8 cellular contexts compared by ENCODE assay signal in the genomic region with DNA sequence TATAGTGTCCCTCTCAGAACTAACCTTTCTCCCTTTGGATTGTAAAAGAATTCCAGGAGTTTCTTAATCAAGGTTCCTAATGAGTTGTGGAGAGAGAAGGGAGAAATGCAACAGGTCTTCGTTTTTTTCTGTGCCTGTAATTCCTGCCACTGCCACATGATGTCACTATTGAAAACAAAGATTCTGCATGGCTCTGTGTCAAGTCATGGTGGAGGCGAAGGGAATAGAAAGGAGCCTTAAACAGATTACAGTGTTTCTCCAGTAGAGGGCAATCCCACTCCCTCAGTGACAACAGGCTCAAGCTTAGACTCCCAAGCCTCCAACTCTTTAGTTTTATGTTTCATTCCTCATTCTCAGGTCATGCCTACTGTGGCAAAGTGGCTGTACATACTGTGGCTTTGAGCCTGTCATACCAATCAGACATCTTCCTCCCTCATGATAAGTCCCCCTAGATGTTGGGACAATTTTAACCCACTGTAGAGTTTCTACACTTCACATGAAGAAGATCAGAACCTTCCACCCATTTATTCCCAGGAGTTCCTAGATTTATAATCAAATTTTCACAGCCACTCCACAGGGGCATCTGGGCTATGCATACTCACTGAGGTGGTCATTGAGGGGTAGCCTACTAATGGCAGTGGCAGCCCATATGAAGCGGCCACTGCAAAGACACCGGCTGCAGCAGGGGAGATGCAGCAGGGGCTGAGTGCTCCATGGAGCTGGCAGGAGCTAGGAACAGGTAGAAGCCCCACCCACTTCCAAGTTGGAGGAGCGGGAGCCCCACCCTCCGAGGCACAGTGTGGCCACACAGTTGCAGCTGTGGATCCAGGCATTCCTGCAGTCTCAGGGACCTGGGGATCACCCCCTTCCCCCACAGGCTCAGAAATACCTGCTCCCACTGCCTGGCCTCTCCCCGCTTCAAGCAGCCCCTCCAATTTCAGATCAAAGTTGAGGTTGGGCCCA.
DNase-seq lines count a peak whose midpoint lies in the region; ATAC-seq, FAIRE-seq and TF ChIP-seq lines count a peak whose summit lies in the region.

No MANE protein-coding gene starts in this region.

- H4K20me1 ChIP-seq in HepG2 (ENCODE audit: insufficient read depth, low read length) = no peaks in the 10 kb centered on the region

- no peaks in the 10 kb centered on the region for H3K27me3 ChIP-seq in HepG2 (ENCODE audit: control insufficient read depth in 1 of 2, insufficient read depth in 2 of 2, low read length in 2 of 2)

- in situ Hi-C loops in HepG2 (cut with HindIII; ENCODE audit: extremely low pct_ligation_motif_present, low pct_unique_long_range_greater_than_20kb) = no loop called here

- no peak overlapping the region for H2AFZ ChIP-seq in HepG2 (ENCODE audit: low read length)

- no peak overlapping the region for H3K4me3 ChIP-seq in HepG2 (replicated peaks in 1 of 3; ENCODE audit: insufficient read depth in 1 of 3, low read depth in 2 of 3, low read length in 3 of 3)

- H3K27me3 Mint-ChIP-seq in activated CD4-positive, alpha-beta memory T cell treated with anti-CD3 and anti-CD28 coated beads for 36 hours = no peaks in the 10 kb centered on the region

- TF ChIP-seq EP300 in Ishikawa (IDR thresholded peaks at IDR 0.05; ENCODE audit: borderline replicate concordance) (no peak), HepG2 (IDR thresholded peaks at IDR 0.05; ENCODE audit: low read depth in 2 of 2, low read length in 2 of 2) (no peak), HepG2 (CRISPR knock-in tag; IDR thresholded peaks at IDR 0.05; ENCODE audit: borderline replicate concordance) (no peak)

- H3K36me3 Mint-ChIP-seq in activated CD4-positive, alpha-beta memory T cell treated with anti-CD3 and anti-CD28 coated beads for 36 hours = peaks cover 15% of the 10 kb centered on the region

- peaks cover 7% of the 10 kb centered on the region for H3K9me3 ChIP-seq in HepG2 (ENCODE audit: low read length)

- 59% methylated on average over 5 of the region's 7 CpGs for whole genome bisulfite sequencing in HepG2 (ENCODE audit: low lambda C conversion rate)

- H3K36me3 ChIP-seq in HepG2 (replicated peaks in 1 of 2; ENCODE audit: control insufficient read depth in 1 of 2, insufficient read depth in 2 of 2, low read length in 2 of 2) = no peaks in the 10 kb centered on the region

- TF ChIP-seq POLR2A in HepG2 (IDR thresholded peaks at IDR 0.05; ENCODE audit: insufficient read depth in 1 of 2, low read depth in 2 of 2, low read length in 2 of 2) = no peak

- DNase-seq in A172 (ENCODE audit: low spot score) (peak; percentile 36), GM10266 (ENCODE audit: extremely low spot score) (peak; percentile 18), HepG2 (ENCODE audit: low spot score) (peak; percentile 79), NCI-H2081 treated with DMSO at 0.1 percent for 48 hours (lab: John Stamatoyannopoulos, UW) (no peak), NCI-H510A (lab: John Stamatoyannopoulos, UW) (no peak), NCI-H510A treated with DMSO at 0.1 percent for 48 hours (lab: John Stamatoyannopoulos, UW) (no peak)
- DNase-seq in activated CD4-positive, alpha-beta memory T cell treated with anti-CD3 and anti-CD28 coated beads for 36 hours = peak; percentile 29

- no TSS peak for BruUV-seq in HepG2 (replicated peaks; lab: Mats Ljungman, UMichigan)

- no peak overlapping the region for H3K9ac ChIP-seq in HepG2 (ENCODE audit: insufficient read depth, low read depth, low read length)

- no peak overlapping the region for H3K4me2 ChIP-seq in HepG2 (ENCODE audit: low read depth, low read length)

- H3K9me3 Mint-ChIP-seq in activated CD4-positive, alpha-beta memory T cell treated with anti-CD3 and anti-CD28 coated beads for 36 hours = peaks cover 19% of the 10 kb centered on the region

- H3K4me1 Mint-ChIP-seq in activated CD4-positive, alpha-beta memory T cell treated with anti-CD3 and anti-CD28 coated beads for 36 hours (ENCODE audit: low read depth) = no peaks in the 10 kb centered on the region

- intact Hi-C loops in activated CD4-positive, alpha-beta memory T cell treated with anti-CD3 and anti-CD28 coated beads for 36 hours (cut with micrococcal nuclease) = loop anchor here (1.0 to 5.0 kb wide), 3 partner anchors 58 to 273 kb away; no protein-coding TSS in a partner anchor
- intact Hi-C loops in HepG2 (cut with micrococcal nuclease; ENCODE audit: unreplicated experiment) = loop anchor here (1.0 kb wide), 2 partner anchors 58 to 72 kb away; no protein-coding TSS in a partner anchor

- H3K4me3 Mint-ChIP-seq in activated CD4-positive, alpha-beta memory T cell treated with anti-CD3 and anti-CD28 coated beads for 36 hours = no peak overlapping the region

- no peaks in the 10 kb centered on the region for H3K79me2 ChIP-seq in HepG2 (ENCODE audit: insufficient read depth, low read length)

- no peak overlapping the region for H3K27ac Mint-ChIP-seq in activated CD4-positive, alpha-beta memory T cell treated with anti-CD3 and anti-CD28 coated beads for 36 hours

- no peak overlapping the region for H3K27ac ChIP-seq in HepG2 (ENCODE audit: extremely low read length, insufficient read depth, low read length)

- H3K4me1 ChIP-seq in HepG2 (ENCODE audit: insufficient read depth, low read length) = no peaks in the 10 kb centered on the region

- peak; percentile 40; the same call in 1 of the 2 replicates for TF ChIP-seq RAD21 in Ishikawa (IDR thresholded peaks at IDR 0.05; ENCODE audit: low read depth)
- peak; percentile 53; the same call in 1 of the 2 replicates for TF ChIP-seq RAD21 in HepG2 (CRISPR knock-in tag; IDR thresholded peaks at IDR 0.05)

- POLR2A ChIA-PET in activated CD4-positive, alpha-beta memory T cell treated with anti-CD3 and anti-CD28 coated beads for 36 hours (lab: Charles Lee) = no interaction called here
- POLR2A ChIA-PET in HepG2 (lab: Yijun Ruan, JAX) = no interaction called here

- TF ChIP-seq CTCF in GM10266 (IDR thresholded peaks at IDR 0.05; ENCODE audit: control insufficient read depth, insufficient read depth, low read depth, missing control alignments) = no peak
- peak; percentile 75 for TF ChIP-seq CTCF in HepG2 (CRISPR knock-in tag; IDR thresholded peaks at IDR 0.05)

- peak; percentile 90 for FAIRE-seq in HepG2 (lab: Jason Lieb, UNC)

- CTCF ChIA-PET in activated CD4-positive, alpha-beta memory T cell treated with anti-CD3 and anti-CD28 coated beads for 36 hours (lab: Charles Lee) = interaction anchor here (0.6 to 1.1 kb wide), 6 partner anchors 13 to 272 kb away, joined by 3 to 5 read pairs (median 3); no protein-coding TSS in a partner anchor
- CTCF ChIA-PET in HepG2 (lab: Yijun Ruan, JAX; ENCODE audit: low intra/inter-chr PET ratio, low total read pairs) = interaction anchor here (1.9 kb wide), 2 partner anchors 58 to 70 kb away, joined by 14 to 34 read pairs; no protein-coding TSS in a partner anchor

- peak; percentile 98 for ATAC-seq in HepG2

TF ChIP-seq in Ishikawa, 13 proteins besides CTCF, POLR2A, EP300 and RAD21 (continues in another document):
- TF ChIP-seq, protein P1, sequence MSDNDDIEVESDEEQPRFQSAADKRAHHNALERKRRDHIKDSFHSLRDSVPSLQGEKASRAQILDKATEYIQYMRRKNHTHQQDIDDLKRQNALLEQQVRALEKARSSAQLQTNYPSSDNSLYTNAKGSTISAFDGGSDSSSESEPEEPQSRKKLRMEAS (IDR thresholded peaks at IDR 0.05) = no peak
- TF ChIP-seq FOXM1 (IDR thresholded peaks at IDR 0.05; ENCODE audit: borderline replicate concordance, low read depth) (no peak), CREB1 (IDR thresholded peaks at IDR 0.05; ENCODE audit: low read depth) (no peak), TCF12 (IDR thresholded peaks at IDR 0.05; ENCODE audit: low read depth) (no peak), YY1 (IDR thresholded peaks at IDR 0.05; ENCODE audit: low read depth) (no peak), CEBPB (IDR thresholded peaks at IDR 0.05) (no peak), ZBTB7A (IDR thresholded peaks at IDR 0.05; ENCODE audit: low read depth) (no peak), EGR1 (IDR thresholded peaks at IDR 0.05) (no peak), USF1 (IDR thresholded peaks at IDR 0.05) (no peak), NFIC (IDR thresholded peaks at IDR 0.05) (no peak)

TF ChIP-seq in HepG2, 621 proteins besides CTCF, POLR2A, EP300 and RAD21 (continues in another document):
- TF ChIP-seq POGZ (CRISPR knock-in tag; IDR thresholded peaks at IDR 0.05) (0 out of 2 replicates have a peak, but pooled peaks have one; percentile 43), STAG1 (CRISPR knock-in tag; IDR thresholded peaks at IDR 0.05) (peak; percentile 55), HHEX (CRISPR knock-in tag; IDR thresholded peaks at IDR 0.05) (no peak), SMC3 (IDR thresholded peaks at IDR 0.05; ENCODE audit: low read length) (peak; percentile 57), SOX6 (IDR thresholded peaks at IDR 0.05) (no peak), SOX6 (CRISPR knock-in tag; IDR thresholded peaks at IDR 0.05) (no peak), ZMYM4 (CRISPR knock-in tag; IDR thresholded peaks at IDR 0.05) (peak; percentile 71), CEBPZ (IDR thresholded peaks at IDR 0.05; ENCODE audit: low read length) (no peak), SALL2 (CRISPR knock-in tag; IDR thresholded peaks at IDR 0.05) (no peak), XRCC5 (optimal IDR thresholded peaks at IDR 0.05; ENCODE audit: low read length) (peak; percentile 61)

Comparison
In these comparisons a context has a peak if more than half of its experiments do, and no peak if none do; other contexts are left out.
1. DNase-seq: peak in A172 (single experiment), GM10266 (single experiment), activated CD4-positive, alpha-beta memory T cell treated with anti-CD3 and anti-CD28 coated beads for 36 hours (single experiment) and HepG2 (single experiment); none in NCI-H2081 treated with DMSO at 0.1 percent for 48 hours (single experiment), NCI-H510A (single experiment) and NCI-H510A treated with DMSO at 0.1 percent for 48 hours (single experiment).